11 cellular contexts compared by ENCODE assay signal in the genomic region with DNA sequence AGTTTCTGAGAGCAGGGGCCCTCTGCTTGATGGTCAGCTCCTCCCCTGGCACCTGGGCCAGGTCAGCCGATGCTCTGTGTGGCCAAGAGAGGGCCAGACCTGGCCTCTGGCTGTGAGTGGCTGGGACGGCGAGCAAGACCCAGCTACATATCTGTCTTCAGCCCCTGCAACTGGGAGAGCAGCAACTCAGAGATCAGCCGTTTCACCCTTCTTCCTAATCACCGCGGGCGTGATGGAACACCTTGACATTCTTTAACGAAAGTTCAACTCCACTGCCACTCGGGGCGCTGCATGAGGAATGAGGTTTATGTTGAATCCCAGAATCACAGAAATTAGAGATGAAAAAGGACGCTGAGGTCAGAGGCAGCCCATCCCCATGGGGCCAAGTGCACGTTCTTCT.
"Had no signal": no experiment of that assay in that cellular context is flagged by ENCODE, and none has a peak within 500 bp of the region (broad histone marks: within the 10 kb centered on the region; RNA-seq: fewer than 3 reads in every experiment).

No MANE protein-coding gene starts in this region.

- DNase-seq: activated CD4-positive, alpha-beta T cell treated with anti-CD3 and anti-CD28 coated beads, Interleukin-2, amount 10 ng/mL, durations not matched to agents 7 days and 5 days; activated CD8-positive, alpha-beta T cell treated with anti-CD3 and anti-CD28 coated beads, Interleukin-2, amount 10 ng/mL, durations not matched to agents 7 days and 5 days; activated gamma-delta T cell treated with Interleukin-2 at 50 U/mL for 16 hours; activated T-cell treated with anti-CD3 and anti-CD28 coated beads, Interleukin-2, amount 50 U/mL, for 48 hours; cerebellar nuclear complex; effector CD4-positive, alpha-beta T cell; sigmoid colon; stimulated activated CD4-positive, alpha-beta T cell treated with anti-CD3 and anti-CD28 coated beads, Interleukin-4, amount 100 ng/mL, for 4 hours; T-cell; testis; upper lobe of right lung had no signal

- H3K9me3 ChIP-seq: sigmoid colon, testis, upper lobe of right lung had no signal

- H3K27ac ChIP-seq: sigmoid colon, testis, upper lobe of right lung had no signal

- H3K4me3 ChIP-seq: sigmoid colon, testis, upper lobe of right lung had no signal

- H3K36me3 ChIP-seq: sigmoid colon, upper lobe of right lung had no signal

- H3K27me3 ChIP-seq: testis had no signal

- H3K4me1 ChIP-seq: sigmoid colon, testis, upper lobe of right lung had no signal
